ENCODE assay signal across 22 cellular contexts in the genomic region with DNA sequence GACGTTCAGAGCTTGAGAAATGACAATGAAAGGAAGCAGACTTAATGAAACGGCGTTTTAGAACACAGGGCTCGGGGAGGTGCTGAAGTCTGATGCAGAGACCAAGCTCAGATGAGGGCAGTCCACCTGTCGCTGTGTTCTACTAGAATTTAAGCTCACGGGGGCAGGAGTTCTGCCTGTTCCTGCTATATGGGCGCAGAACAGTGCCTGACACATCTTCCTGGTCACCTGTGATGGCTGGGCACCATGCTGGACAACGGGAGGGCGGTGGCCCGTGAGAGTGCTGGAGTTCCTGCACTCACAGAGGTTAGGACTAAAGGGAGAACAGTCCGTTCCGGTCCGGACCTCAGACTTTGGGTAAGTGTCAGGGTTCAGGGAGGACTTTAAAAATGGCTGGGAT.
"Had no signal": no experiment of that assay in that cellular context is flagged by ENCODE, and none has a peak within 500 bp of the region (broad histone marks: within the 10 kb centered on the region; RNA-seq: fewer than 3 reads in every experiment).

No MANE protein-coding gene starts in this region.

- ATAC-seq: left lung; lower lobe of right lung; natural killer cell treated with Interleukin-12 subunit alpha and Interleukin-12 subunit beta and Interleukin-15 and Interleukin-18, amount 100 ng/mL, for 72 hours; right lobe of liver; stimulated activated naive B cell treated with anti-CD40 and anti-IgM and Interleukin-4, amounts not matched to agents 10 μg/mL and 1 μg/mL and 100 μg/mL, for 72 hours; stimulated activated naive CD8-positive, alpha-beta T cell treated with anti-CD3 and anti-CD28 coated beads, Interleukin-15, amount 100 ng/mL, for 72 hours had no signal

- H3K27me3 ChIP-seq: left lung, neural progenitor cell, right lobe of liver, testis, tibial nerve had no signal

- H3K4me3 ChIP-seq: left lung, lower lobe of right lung, neural progenitor cell, prostate gland, right lobe of liver, testis, tibial nerve had no signal

- H3K36me3 ChIP-seq: left lung, lower lobe of right lung, neural progenitor cell, prostate gland, right lobe of liver, tibial nerve had no signal

- H3K4me3 Mint-ChIP-seq: memory B cell; natural killer cell treated with Interleukin-12 subunit alpha and Interleukin-12 subunit beta and Interleukin-15 and Interleukin-18, amount 100 ng/mL, for 72 hours; neural progenitor cell; stimulated activated naive B cell treated with anti-CD40 and anti-IgM and Interleukin-4, amounts not matched to agents 10 μg/mL and 1 μg/mL and 100 μg/mL, for 72 hours; stimulated activated naive CD8-positive, alpha-beta T cell treated with anti-CD3 and anti-CD28 coated beads, Interleukin-15, amount 100 ng/mL, for 72 hours had no signal

- H3K9me3 Mint-ChIP-seq: memory B cell; natural killer cell treated with Interleukin-12 subunit alpha and Interleukin-12 subunit beta and Interleukin-15 and Interleukin-18, amount 100 ng/mL, for 72 hours; stimulated activated naive B cell treated with anti-CD40 and anti-IgM and Interleukin-4, amounts not matched to agents 10 μg/mL and 1 μg/mL and 100 μg/mL, for 72 hours; stimulated activated naive CD8-positive, alpha-beta T cell treated with anti-CD3 and anti-CD28 coated beads, Interleukin-15, amount 100 ng/mL, for 72 hours had no signal

- H3K27ac Mint-ChIP-seq: memory B cell; natural killer cell treated with Interleukin-12 subunit alpha and Interleukin-12 subunit beta and Interleukin-15 and Interleukin-18, amount 100 ng/mL, for 72 hours; neural progenitor cell; stimulated activated naive B cell treated with anti-CD40 and anti-IgM and Interleukin-4, amounts not matched to agents 10 μg/mL and 1 μg/mL and 100 μg/mL, for 72 hours; stimulated activated naive CD8-positive, alpha-beta T cell treated with anti-CD3 and anti-CD28 coated beads, Interleukin-15, amount 100 ng/mL, for 72 hours had no signal

- H3K9ac ChIP-seq: neural progenitor cell, parathyroid adenoma had no signal

- H3K27ac ChIP-seq: left lung, lower lobe of right lung, neural progenitor cell, parathyroid adenoma, prostate gland, right lobe of liver, testis, tibial nerve had no signal

- H3K9me3 ChIP-seq: left lung, lower lobe of right lung, prostate gland, right lobe of liver, testis, tibial nerve had no signal

- H3K36me3 Mint-ChIP-seq: memory B cell; natural killer cell treated with Interleukin-12 subunit alpha and Interleukin-12 subunit beta and Interleukin-15 and Interleukin-18, amount 100 ng/mL, for 72 hours; neural progenitor cell; stimulated activated naive B cell treated with anti-CD40 and anti-IgM and Interleukin-4, amounts not matched to agents 10 μg/mL and 1 μg/mL and 100 μg/mL, for 72 hours had no signal

- H3K4me1 ChIP-seq: lower lobe of right lung, neural progenitor cell, parathyroid adenoma, prostate gland, right lobe of liver, testis, tibial nerve had no signal

- DNase-seq: cerebellar nuclear complex; dermis blood vessel endothelial cell; effector CD4-positive, alpha-beta T cell; foreskin melanocyte; hippocampal formation; left lung; lower lobe of right lung; midbrain; nucleus accumbens; right lobe of liver; stimulated activated CD4-positive, alpha-beta T cell treated with anti-CD3 and anti-CD28 coated beads, Interleukin-15, amount 100 ng/mL, for 24 hours; stimulated activated CD4-positive, alpha-beta T cell treated with anti-CD3 and anti-CD28 coated beads, Interleukin-1b, Interleukin-23, amount 100 ng/mL, for 48 hours; stimulated activated CD4-positive, alpha-beta T cell treated with anti-CD3 and anti-CD28 coated beads, Interleukin-4, amount 100 ng/mL, for 4 hours; stimulated activated naive B cell treated with anti-CD40 and anti-IgM and Interleukin-4, amounts not matched to agents 10 μg/mL and 1 μg/mL and 100 μg/mL, for 72 hours; stimulated activated naive CD8-positive, alpha-beta T cell treated with anti-CD3 and anti-CD28 coated beads, Interleukin-15, amount 100 ng/mL, for 72 hours; testis had no signal

- H3K4me1 Mint-ChIP-seq: memory B cell; stimulated activated naive B cell treated with anti-CD40 and anti-IgM and Interleukin-4, amounts not matched to agents 10 μg/mL and 1 μg/mL and 100 μg/mL, for 72 hours had no signal
